In genomic region chr6:158059108-158059507, GRCh38 we compare ENCODE assay signal across 21 cellular contexts.
DNase-seq lines count a peak whose midpoint lies in the region; ATAC-seq and TF ChIP-seq lines count a peak whose summit lies in the region.
"Had no signal": no experiment of that assay in that cellular context is flagged by ENCODE, and none has a peak within 500 bp of the region (broad histone marks: within the 10 kb centered on the region; RNA-seq: fewer than 3 reads in every experiment).

No MANE protein-coding gene starts in this region.

- TF ChIP-seq CTCF in RWPE2 (IDR thresholded peaks at IDR 0.05; ENCODE audit: poor library complexity, severe bottlenecking), result no peak
- TF ChIP-seq CTCF in thoracic aorta (IDR thresholded peaks at IDR 0.05), result no peak

- H3K27ac ChIP-seq in RWPE2 (ENCODE audit: poor library complexity, severe bottlenecking), result peak overlapping the region; percentile 88
- H3K27ac ChIP-seq in layer of hippocampus (ENCODE audit: low read depth, low read length), result peak overlapping the region; percentile 4
- H3K27ac ChIP-seq in thoracic aorta, result peak overlapping the region; percentile 95 to 96

- H3K27me3 Mint-ChIP-seq in activated naive CD8-positive, alpha-beta T cell treated with anti-CD3 and anti-CD28 coated beads, Interleukin-2, amount 10 ng/mL, durations not matched to agents 7 days and 5 days, result no peaks in the 10 kb centered on the region
- peaks cover 2% of the 10 kb centered on the region for H3K27me3 Mint-ChIP-seq in activated naive CD8-positive, alpha-beta T cell treated with anti-CD3 and anti-CD28 coated beads, Interleukin-2, amount 50 U/mL, for 24 hours
- H3K27me3 Mint-ChIP-seq: CD8-positive, alpha-beta memory T cell had no signal

- peaks cover 11% of the 10 kb centered on the region for H3K36me3 Mint-ChIP-seq in activated naive CD8-positive, alpha-beta T cell treated with anti-CD3 and anti-CD28 coated beads, Interleukin-2, amount 10 ng/mL, durations not matched to agents 7 days and 5 days
- H3K36me3 Mint-ChIP-seq in activated naive CD8-positive, alpha-beta T cell treated with anti-CD3 and anti-CD28 coated beads, Interleukin-2, amount 50 U/mL, for 24 hours (ENCODE audit: low read depth), result peaks cover 13% of the 10 kb centered on the region

- H3K4me1 Mint-ChIP-seq in activated naive CD8-positive, alpha-beta T cell treated with anti-CD3 and anti-CD28 coated beads, Interleukin-2, amount 10 ng/mL, durations not matched to agents 7 days and 5 days, result peaks cover 14% of the 10 kb centered on the region
- H3K4me1 Mint-ChIP-seq in activated naive CD8-positive, alpha-beta T cell treated with anti-CD3 and anti-CD28 coated beads, Interleukin-2, amount 50 U/mL, for 24 hours, result peaks cover 32% of the 10 kb centered on the region

- H3K4me3 Mint-ChIP-seq in activated naive CD8-positive, alpha-beta T cell treated with anti-CD3 and anti-CD28 coated beads, Interleukin-2, amount 10 ng/mL, durations not matched to agents 7 days and 5 days, result no peak overlapping the region
- H3K4me3 Mint-ChIP-seq in activated naive CD8-positive, alpha-beta T cell treated with anti-CD3 and anti-CD28 coated beads, Interleukin-2, amount 50 U/mL, for 24 hours, result no peak overlapping the region

- CTCF ChIA-PET in HEK293T (lab: Yijun Ruan, JAX), result interaction anchor here (1.0 kb wide), 1 partner anchor 13 kb away, joined by 3 read pairs; no protein-coding TSS in a partner anchor

- H3K27ac Mint-ChIP-seq in activated naive CD8-positive, alpha-beta T cell treated with anti-CD3 and anti-CD28 coated beads, Interleukin-2, amount 10 ng/mL, durations not matched to agents 7 days and 5 days, result no peak overlapping the region
- no peak overlapping the region for H3K27ac Mint-ChIP-seq in activated naive CD8-positive, alpha-beta T cell treated with anti-CD3 and anti-CD28 coated beads, Interleukin-2, amount 50 U/mL, for 24 hours

- POLR2A ChIA-PET in activated naive CD8-positive, alpha-beta T cell treated with anti-CD3 and anti-CD28 coated beads, Interleukin-2, amount 10 ng/mL, durations not matched to agents 7 days and 5 days (lab: Charles Lee), result no interaction called here
- POLR2A ChIA-PET in HEK293T (lab: Yijun Ruan, JAX), result no interaction called here

- peak; percentile 18 for DNase-seq in activated naive CD8-positive, alpha-beta T cell treated with anti-CD3 and anti-CD28 coated beads, Interleukin-2, amount 10 ng/mL, durations not matched to agents 7 days and 5 days
- no peak for DNase-seq in activated naive CD8-positive, alpha-beta T cell treated with anti-CD3 and anti-CD28 coated beads, Interleukin-2, amount 50 U/mL, for 24 hours
- DNase-seq in RWPE2 (ENCODE audit: low spot score) (no peak), thoracic aorta (ENCODE audit: low spot score) (no peak), HEK293T (ENCODE audit: extremely low spot score) (no peak), NCI-H524 (lab: John Stamatoyannopoulos, UW) (no peak)
- DNase-seq: activated CD4-positive, alpha-beta T cell treated with anti-CD3 and anti-CD28 coated beads for 4 hours; activated CD8-positive, alpha-beta memory T cell treated with anti-CD3 and anti-CD28 coated beads, Interleukin-2, amount 50 U/mL, for 4 hours; activated naive CD4-positive, alpha-beta T cell; DMS79; NCI-H1417 treated with DMSO at 0.1 percent for 48 hours; NCI-H2171 treated with DMSO at 0.1 percent for 48 hours; Peyer's patch; small intestine; stimulated activated CD4-positive, alpha-beta T cell treated with anti-CD3 and anti-CD28 coated beads, Interleukin-4, amount 100 ng/mL, for 1 hour had no signal

- no peak for ATAC-seq in activated naive CD8-positive, alpha-beta T cell treated with anti-CD3 and anti-CD28 coated beads, Interleukin-2, amount 10 ng/mL, durations not matched to agents 7 days and 5 days (ENCODE audit: low read depth)
- no peak for ATAC-seq in activated naive CD8-positive, alpha-beta T cell treated with anti-CD3 and anti-CD28 coated beads, Interleukin-2, amount 50 U/mL, for 24 hours
- ATAC-seq in RWPE2 (ENCODE audit: low read depth), result no peak
- ATAC-seq in thoracic aorta (ENCODE audit: insufficient number of reproducible peaks, low FRiP score, low read depth), result no peak
- ATAC-seq in GM18502 (IDR thresholded peaks at IDR 0.05; ENCODE audit: poor library complexity, unreplicated experiment), result no peak
- ATAC-seq: gastroesophageal sphincter, SK-N-SH treated with all-trans-retinoic acid at 6 μM for 48 hours had no signal

- H3K9me3 Mint-ChIP-seq in activated naive CD8-positive, alpha-beta T cell treated with anti-CD3 and anti-CD28 coated beads, Interleukin-2, amount 10 ng/mL, durations not matched to agents 7 days and 5 days, result peaks cover under 1% of the 10 kb centered on the region
- H3K9me3 Mint-ChIP-seq in activated naive CD8-positive, alpha-beta T cell treated with anti-CD3 and anti-CD28 coated beads, Interleukin-2, amount 50 U/mL, for 24 hours, result no peaks in the 10 kb centered on the region
- H3K9me3 Mint-ChIP-seq: CD8-positive, alpha-beta memory T cell had no signal

- H3K4me3 ChIP-seq in RWPE2 (ENCODE audit: severe bottlenecking) (no peak overlapping the region), thoracic aorta (no peak overlapping the region)
- H3K4me3 ChIP-seq: Peyer's patch had no signal

- H3K9me3 ChIP-seq in RWPE2 (ENCODE audit: severe bottlenecking) (peaks cover 2% of the 10 kb centered on the region), thoracic aorta (no peaks in the 10 kb centered on the region)
- H3K9me3 ChIP-seq: gastroesophageal sphincter, Peyer's patch had no signal

- H3K27me3 ChIP-seq in RWPE2 (ENCODE audit: insufficient read depth, poor library complexity, severe bottlenecking) (no peaks in the 10 kb centered on the region), layer of hippocampus (ENCODE audit: control insufficient read depth, insufficient read depth, low read length) (no peaks in the 10 kb centered on the region), thoracic aorta (replicated peaks; ENCODE audit: insufficient read depth) (no peaks in the 10 kb centered on the region)
- H3K27me3 ChIP-seq: gastroesophageal sphincter, Peyer's patch had no signal

- H3K4me1 ChIP-seq in RWPE2 (ENCODE audit: insufficient read depth, poor library complexity, severe bottlenecking) (peaks cover 33% of the 10 kb centered on the region), thoracic aorta (ENCODE audit: control insufficient read depth in 1 of 2, low read depth in 2 of 2) (peaks cover 11 to 46% of the 10 kb centered on the region in 2 donors)
- H3K4me1 ChIP-seq: parathyroid adenoma had no signal

- H3K36me3 ChIP-seq in RWPE2 (ENCODE audit: low read depth) (no peaks in the 10 kb centered on the region; the same call in 1 of the 2 replicates), thoracic aorta (no peaks in the 10 kb centered on the region)

TF ChIP-seq in HEK293T, 16 proteins besides CTCF, POLR2A, EP300 and RAD21:
- no peak for TF ChIP-seq ZNF384 (IDR thresholded peaks at IDR 0.05)
- no peak for TF ChIP-seq PKNOX1 (IDR thresholded peaks at IDR 0.05)
- TF ChIP-seq SUZ12 (IDR thresholded peaks at IDR 0.05), result no peak
TF ChIP-seq in HEK293T: peak in this region for 0.

Comparison
In these comparisons a context has a peak if more than half of its experiments do, and no peak if none do; other contexts are left out.
1. H3K27ac ChIP-seq: peak in every context shown above with its lines; median percentile 96 in thoracic aorta; 88 in RWPE2; 4 in layer of hippocampus.